8 cellular contexts compared by ENCODE assay signal in genomic region chr3:9792405-9793160, GRCh38. TPM values are rescaled to one million over a fixed set of nuclear protein-coding genes. Genes with fewer than 3 reads are reported as not detected.
A peak's percentile ranks its signal among the peaks of the same experiment; 100 is the strongest.
DNase-seq lines count a peak whose midpoint lies in the region; ATAC-seq and TF ChIP-seq lines count a peak whose summit lies in the region.

ARPC4 (plus strand) TSS chr3:9793082; CDS start chr3:9793122, 40 bp downstream.
TADA3 (minus strand) TSS chr3:9792473; CDS start chr3:9791466, 1,007 bp downstream.

- peak within 1 kb of the TSS; percentile 91 for H3K27ac ChIP-seq in C4-2B

- DNase-seq in NCI-H748 (lab: John Stamatoyannopoulos, UW; ENCODE audit: unreplicated experiment) (peak; percentile 92), cortex of kidney (lab: John Stamatoyannopoulos, UW) (peak; percentile 54), left lobe of liver (ENCODE audit: low spot score) (peak; percentile 91)
- peak; percentile 88 for DNase-seq in activated CD4-positive, alpha-beta T cell treated with anti-CD3 and anti-CD28 coated beads, Interleukin-2, amount 50 U/mL, for 1 hour
- DNase-seq in stimulated activated CD4-positive, alpha-beta T cell treated with anti-CD3 and anti-CD28 coated beads, Interleukin-2, amount 100 ng/mL, for 24 hours, result peak; percentile 91 to 92

- ATAC-seq in GM19395 (IDR thresholded peaks at IDR 0.05; ENCODE audit: unreplicated experiment) (peak; percentile 88), HG03558 (IDR thresholded peaks at IDR 0.05; ENCODE audit: extremely low read depth, unreplicated experiment) (peak; percentile 57), left lobe of liver (peak; percentile 94)

- TF ChIP-seq CTCF in C4-2B (conservative IDR thresholded peaks at IDR 0.05), result no peak

RNA-seq across cellular contexts. Expression of gene ARPC4, which starts in this region (rescaled TPM):
- 42.1 TPM for total RNA-seq in left lobe of liver

RNA-seq across cellular contexts. Expression of gene TADA3, which starts in this region (rescaled TPM):
- total RNA-seq in left lobe of liver, result 25.8 TPM

Comparison
In these comparisons a context has a peak if more than half of its experiments do, and no peak if none do; other contexts are left out.
1. Peak in every context shown above with its lines: DNase-seq, ATAC-seq and H3K27ac ChIP-seq.